ENCODE assay signal across 34 cellular contexts in genomic region chr22:26842103-26842502, GRCh38.
"Had no signal": no experiment of that assay in that cellular context is flagged by ENCODE, and none has a peak within 500 bp of the region (broad histone marks: within the 10 kb centered on the region; RNA-seq: fewer than 3 reads in every experiment).

No MANE protein-coding gene starts in this region.

- H3K9me3 Mint-ChIP-seq: activated CD4-positive, alpha-beta memory T cell treated with anti-CD3 and anti-CD28 coated beads for 36 hours; activated naive CD8-positive, alpha-beta T cell treated with anti-CD3 and anti-CD28 coated beads for 36 hours had no signal

- H3K4me1 ChIP-seq: Peyer's patch had no signal

- H3K27ac Mint-ChIP-seq: activated B cell treated with CpG ODN at 0.5 μM for 24 hours; activated CD4-positive, alpha-beta memory T cell treated with anti-CD3 and anti-CD28 coated beads for 36 hours; activated naive CD8-positive, alpha-beta T cell treated with anti-CD3 and anti-CD28 coated beads for 36 hours had no signal

- H3K36me3 ChIP-seq: brain microvascular endothelial cell, Peyer's patch, SJSA1 had no signal

- H3K9me3 ChIP-seq: Peyer's patch, SJSA1 had no signal

- H3K27me3 ChIP-seq: brain microvascular endothelial cell, Peyer's patch, SJSA1 had no signal

- H3K4me3 Mint-ChIP-seq: activated B cell treated with CpG ODN at 0.5 μM for 24 hours; activated CD4-positive, alpha-beta memory T cell treated with anti-CD3 and anti-CD28 coated beads for 36 hours; activated naive CD8-positive, alpha-beta T cell treated with anti-CD3 and anti-CD28 coated beads for 36 hours had no signal

- H3K36me3 Mint-ChIP-seq: activated CD4-positive, alpha-beta memory T cell treated with anti-CD3 and anti-CD28 coated beads for 36 hours; activated naive CD8-positive, alpha-beta T cell treated with anti-CD3 and anti-CD28 coated beads for 36 hours had no signal

- H3K4me3 ChIP-seq: Peyer's patch, SJSA1 had no signal

- DNase-seq: activated B cell treated with CpG ODN at 0.5 μM for 24 hours; activated CD4-positive, alpha-beta memory T cell treated with anti-CD3 and anti-CD28 coated beads for 36 hours; activated CD4-positive, alpha-beta T cell treated with anti-CD3 and anti-CD28 coated beads for 4 hours; activated CD4-positive, alpha-beta T cell treated with anti-CD3 and anti-CD28 coated beads, Interleukin-2, amount 50 U/mL, for 1 hour; activated CD4-positive, CD25-positive, alpha-beta regulatory T cell treated with anti-CD3 and anti-CD28 coated beads, Interleukin-2, amount 50 U/mL, for 72 hours; activated CD8-positive, alpha-beta memory T cell treated with anti-CD3 and anti-CD28 coated beads, Interleukin-2, amount 50 U/mL, for 48 hours; activated effector memory CD4-positive, alpha-beta T cell treated with Interleukin-2 at 50 U/mL for 16 hours; activated naive CD4-positive, alpha-beta T cell treated with anti-CD3 and anti-CD28 coated beads, Interleukin-2, amount 50 U/mL, for 16 hours; activated naive CD8-positive, alpha-beta T cell treated with anti-CD3 and anti-CD28 coated beads for 36 hours; activated T-cell treated with anti-CD3 and anti-CD28 coated beads, Interleukin-2, amount 50 U/mL, for 48 hours; amniotic stem cell; aorta; brain microvascular endothelial cell; central memory CD4-positive, alpha-beta T cell; Karpas-422; NCI-H1105; NCI-H1417 treated with DMSO at 0.1 percent for 48 hours; NCI-H1694 treated with DMSO at 0.1 percent for 48 hours; NCI-H2029; NCI-H2171 treated with DMSO at 0.1 percent for 48 hours; NCI-H2227 treated with DMSO at 0.1 percent for 48 hours; NCI-H524 treated with DMSO at 0.1 percent for 48 hours; NCI-H748 treated with DMSO at 0.1 percent for 48 hours; NK-92 treated with Interleukin-12 subunit alpha and Interleukin-12 subunit beta, amount 100 ng/mL, for 24 hours; PC-3; Peyer's patch; RPMI8226; SHP77 treated with DMSO at 0.1 percent for 48 hours; SW 1271; T-helper 1 cell; T-helper 2 cell; T-helper 9 cell had no signal

- H3K27ac ChIP-seq: brain microvascular endothelial cell, Peyer's patch, SJSA1, VCaP had no signal

- ATAC-seq: PC-3 had no signal

- H3K4me1 Mint-ChIP-seq: activated naive CD8-positive, alpha-beta T cell treated with anti-CD3 and anti-CD28 coated beads for 36 hours had no signal

- H3K27me3 Mint-ChIP-seq: activated B cell treated with CpG ODN at 0.5 μM for 24 hours; activated CD4-positive, alpha-beta memory T cell treated with anti-CD3 and anti-CD28 coated beads for 36 hours; activated naive CD8-positive, alpha-beta T cell treated with anti-CD3 and anti-CD28 coated beads for 36 hours had no signal
